ENCODE assay signal across 19 cellular contexts in genomic region chr6:161575508-161576254, GRCh38.
A peak's percentile ranks its signal among the peaks of the same experiment; 100 is the strongest.
DNase-seq lines count a peak whose midpoint lies in the region; ATAC-seq, FAIRE-seq and TF ChIP-seq lines count a peak whose summit lies in the region.
"Had no signal": no experiment of that assay in that cellular context is flagged by ENCODE, and none has a peak within 500 bp of the region (broad histone marks: within the 10 kb centered on the region; RNA-seq: fewer than 3 reads in every experiment).

No MANE protein-coding gene starts in this region.

- H3K9me2 ChIP-seq in GM23338 (ENCODE audit: insufficient read depth) (no peaks in the 10 kb centered on the region), Karpas-422 (replicated peaks; ENCODE audit: insufficient read depth, low read length) (no peaks in the 10 kb centered on the region)

- peak; percentile 6 for DNase-seq in GM23338 (ENCODE audit: low spot score)
- DNase-seq in astrocyte (ENCODE audit: low read depth) = peak; percentile 14
- peak; percentile 60 for DNase-seq in islet precursor cell
- no peak for DNase-seq in sciatic nerve (ENCODE audit: low spot score)
- DNase-seq in Caco-2 = no peak
- DNase-seq in stimulated activated CD4-positive, alpha-beta T cell treated with anti-CD3 and anti-CD28 coated beads, Interleukin-2, amount 100 ng/mL, for 24 hours = no peak
- no peak for DNase-seq in SHP77 treated with DMSO at 0.1 percent for 48 hours (lab: John Stamatoyannopoulos, UW)
- no peak for DNase-seq in Karpas-422
- DNase-seq: AML-193; Calu3; CD4-positive, CD25-positive, alpha-beta regulatory T cell; DND-41; GOT3; IMR-90; MV-4-11; NCI-H1417 treated with DMSO at 0.1 percent for 48 hours; NCI-H2029; NCI-H524 treated with DMSO at 0.1 percent for 48 hours; PC-9 had no signal

- intact Hi-C loops in sciatic nerve (cut with DNase I) = no loop called here
- intact Hi-C loops in Caco-2 (cut with micrococcal nuclease; ENCODE audit: unreplicated experiment) = no loop called here

- H3K4me3 ChIP-seq in GM23338 = no peak overlapping the region
- H3K4me3 ChIP-seq in astrocyte (ENCODE audit: insufficient read depth, low read depth, low read length) = no peak overlapping the region
- no peak overlapping the region for H3K4me3 ChIP-seq in Caco-2 (ENCODE audit: low read depth, low read length)
- no peak overlapping the region for H3K4me3 ChIP-seq in Karpas-422 (ENCODE audit: low read length)
- H3K4me3 ChIP-seq: PC-9 had no signal

- H3K4me1 Mint-ChIP-seq in GM23338 (no peaks in the 10 kb centered on the region; the same call in 2 of the 3 replicates), astrocyte (ENCODE audit: low read depth, unreplicated experiment) (peaks cover 2% of the 10 kb centered on the region), Caco-2 (ENCODE audit: low read depth, unreplicated experiment) (no peaks in the 10 kb centered on the region)

- TF ChIP-seq CTCF in GM23338 (conservative IDR thresholded peaks at IDR 0.05; ENCODE audit: low read depth in 2 of 2) = no peak
- no peak for TF ChIP-seq CTCF in astrocyte (IDR thresholded peaks at IDR 0.05; ENCODE audit: insufficient read depth, low read depth, low read length)
- TF ChIP-seq CTCF in Caco-2 (IDR thresholded peaks at IDR 0.05; ENCODE audit: insufficient read depth in 1 of 2, low read depth in 1 of 2, low read length in 1 of 2, severe bottlenecking in 1 of 2, unreplicated experiment in 1 of 2) = no peak

- H3K36me3 Mint-ChIP-seq in GM23338 (ENCODE audit: low read depth) = no peaks in the 10 kb centered on the region
- H3K36me3 Mint-ChIP-seq in astrocyte (ENCODE audit: low read depth, unreplicated experiment) = no peaks in the 10 kb centered on the region
- H3K36me3 Mint-ChIP-seq in Caco-2 (ENCODE audit: insufficient read depth, unreplicated experiment) = no peaks in the 10 kb centered on the region
- H3K36me3 Mint-ChIP-seq: CD4-positive, CD25-positive, alpha-beta regulatory T cell had no signal

- H3K9me3 Mint-ChIP-seq in GM23338 (peaks cover 8% of the 10 kb centered on the region; the same call in 2 of the 3 replicates), astrocyte (ENCODE audit: unreplicated experiment) (peaks cover 2% of the 10 kb centered on the region), Caco-2 (ENCODE audit: unreplicated experiment) (no peaks in the 10 kb centered on the region)

- H2AFZ ChIP-seq in GM23338 = peak overlapping the region; percentile 30
- H2AFZ ChIP-seq in astrocyte (ENCODE audit: low read depth, low read length) = peak overlapping the region; percentile 49
- no peak overlapping the region for H2AFZ ChIP-seq in Karpas-422 (ENCODE audit: low read length)
- H2AFZ ChIP-seq: PC-9 had no signal

- BruUV-seq in Caco-2 (replicated peaks; lab: Mats Ljungman, UMichigan) = no TSS peak

- ATAC-seq in GM23338 (peak; percentile 82), sciatic nerve (peak; percentile 53)

- POLR2A ChIA-PET in Caco-2 (lab: Charles Lee) = interaction anchor here (0.5 kb wide), 1 partner anchor 14 kb away, joined by 3 read pairs; no protein-coding TSS in a partner anchor

- no peaks in the 10 kb centered on the region for H3K27me3 Mint-ChIP-seq in GM23338 (ENCODE audit: insufficient read depth, low read depth, poor library complexity)
- H3K27me3 Mint-ChIP-seq in astrocyte (ENCODE audit: low read depth, unreplicated experiment) = no peaks in the 10 kb centered on the region
- H3K27me3 Mint-ChIP-seq in Caco-2 (ENCODE audit: insufficient read depth, unreplicated experiment) = peaks cover 8% of the 10 kb centered on the region
- H3K27me3 Mint-ChIP-seq: CD4-positive, CD25-positive, alpha-beta regulatory T cell had no signal

- FAIRE-seq in astrocyte (lab: Jason Lieb, UNC) = no peak

- H3K4me3 Mint-ChIP-seq in GM23338 = no peak overlapping the region
- H3K4me3 Mint-ChIP-seq in astrocyte (ENCODE audit: unreplicated experiment) = no peak overlapping the region
- H3K4me3 Mint-ChIP-seq in Caco-2 (ENCODE audit: unreplicated experiment) = no peak overlapping the region
- H3K4me3 Mint-ChIP-seq: CD4-positive, CD25-positive, alpha-beta regulatory T cell had no signal

- H3K36me3 ChIP-seq in GM23338 (ENCODE audit: insufficient read depth) = no peaks in the 10 kb centered on the region
- H3K36me3 ChIP-seq in astrocyte (ENCODE audit: insufficient read depth, low read length) = no peaks in the 10 kb centered on the region
- H3K36me3 ChIP-seq in Caco-2 (ENCODE audit: control insufficient read depth, insufficient read depth, low read length) = no peaks in the 10 kb centered on the region
- no peaks in the 10 kb centered on the region for H3K36me3 ChIP-seq in Karpas-422 (ENCODE audit: insufficient read depth, low read length)

- CTCF ChIA-PET in Caco-2 (lab: Charles Lee) = no interaction called here

- H3K27ac ChIP-seq in GM23338 (ENCODE audit: low read depth) = no peak overlapping the region
- no peak overlapping the region for H3K27ac ChIP-seq in astrocyte (ENCODE audit: low read depth, low read length)
- H3K27ac ChIP-seq in Karpas-422 (ENCODE audit: low read length) = no peak overlapping the region
- H3K27ac ChIP-seq: PC-9 had no signal

- H3K4me1 ChIP-seq in GM23338 (ENCODE audit: insufficient read depth) (no peaks in the 10 kb centered on the region), astrocyte (ENCODE audit: insufficient read depth, low read length) (no peaks in the 10 kb centered on the region), Caco-2 (no peaks in the 10 kb centered on the region), Karpas-422 (ENCODE audit: low read length) (no peaks in the 10 kb centered on the region)

- H3K4me2 ChIP-seq in GM23338 = no peak overlapping the region
- H3K4me2 ChIP-seq in astrocyte (ENCODE audit: low read length) = peak overlapping the region; percentile 20
- no peak overlapping the region for H3K4me2 ChIP-seq in Karpas-422 (ENCODE audit: low read depth, low read length, poor library complexity, severe bottlenecking)
- H3K4me2 ChIP-seq: PC-9 had no signal

- H3K79me2 ChIP-seq in GM23338 (replicated peaks; ENCODE audit: insufficient read depth) (no peaks in the 10 kb centered on the region), astrocyte (ENCODE audit: insufficient read depth, low read length) (no peaks in the 10 kb centered on the region), Karpas-422 (ENCODE audit: low read length) (no peaks in the 10 kb centered on the region)

- H3K27me3 ChIP-seq in GM23338 (ENCODE audit: insufficient read depth) (no peaks in the 10 kb centered on the region), astrocyte (ENCODE audit: insufficient read depth, low read length) (no peaks in the 10 kb centered on the region), Caco-2 (replicated peaks; ENCODE audit: control insufficient read depth, insufficient read depth, low read length) (no peaks in the 10 kb centered on the region), Karpas-422 (ENCODE audit: low read length) (no peaks in the 10 kb centered on the region)

- H3K27ac Mint-ChIP-seq in GM23338 = peak overlapping the region; percentile 75
- no peak overlapping the region for H3K27ac Mint-ChIP-seq in astrocyte (ENCODE audit: unreplicated experiment)
- no peak overlapping the region for H3K27ac Mint-ChIP-seq in Caco-2 (ENCODE audit: unreplicated experiment)
- H3K27ac Mint-ChIP-seq: CD4-positive, CD25-positive, alpha-beta regulatory T cell had no signal

- no peaks in the 10 kb centered on the region for H3K9me3 ChIP-seq in astrocyte (ENCODE audit: insufficient read depth, low read depth, low read length)
- no peaks in the 10 kb centered on the region for H3K9me3 ChIP-seq in Caco-2
- H3K9me3 ChIP-seq in Karpas-422 (ENCODE audit: low read length) = no peaks in the 10 kb centered on the region

- H3K9ac ChIP-seq in astrocyte (ENCODE audit: low read length) = no peak overlapping the region
- no peak overlapping the region for H3K9ac ChIP-seq in Karpas-422 (ENCODE audit: low read length)

- no peaks in the 10 kb centered on the region for H3F3A ChIP-seq in GM23338 (replicated peaks; ENCODE audit: low read depth)

- no peaks in the 10 kb centered on the region for H4K20me1 ChIP-seq in GM23338 (replicated peaks; ENCODE audit: insufficient read depth)
- no peaks in the 10 kb centered on the region for H4K20me1 ChIP-seq in astrocyte (ENCODE audit: insufficient read depth, low read length)
- no peaks in the 10 kb centered on the region for H4K20me1 ChIP-seq in Karpas-422 (ENCODE audit: insufficient read depth, low read depth, low read length)

TF ChIP-seq in GM23338, 12 proteins besides CTCF, POLR2A, EP300 and RAD21:
- no peak for TF ChIP-seq ZNF114 (CRISPR knock-in tag; IDR thresholded peaks at IDR 0.05)
TF ChIP-seq in GM23338: peak in this region for 0.

Comparison
In these comparisons a context has a peak if more than half of its experiments do, and no peak if none do; other contexts are left out.
1. DNase-seq: peak in GM23338 (single experiment), astrocyte (single experiment) and islet precursor cell (single experiment); none in sciatic nerve (single experiment), Caco-2 (0 of 2), stimulated activated CD4-positive, alpha-beta T cell treated with anti-CD3 and anti-CD28 coated beads, Interleukin-2, amount 100 ng/mL, for 24 hours (0 of 2), SHP77 treated with DMSO at 0.1 percent for 48 hours (single experiment) and Karpas-422 (single experiment).